In the genomic region with DNA sequence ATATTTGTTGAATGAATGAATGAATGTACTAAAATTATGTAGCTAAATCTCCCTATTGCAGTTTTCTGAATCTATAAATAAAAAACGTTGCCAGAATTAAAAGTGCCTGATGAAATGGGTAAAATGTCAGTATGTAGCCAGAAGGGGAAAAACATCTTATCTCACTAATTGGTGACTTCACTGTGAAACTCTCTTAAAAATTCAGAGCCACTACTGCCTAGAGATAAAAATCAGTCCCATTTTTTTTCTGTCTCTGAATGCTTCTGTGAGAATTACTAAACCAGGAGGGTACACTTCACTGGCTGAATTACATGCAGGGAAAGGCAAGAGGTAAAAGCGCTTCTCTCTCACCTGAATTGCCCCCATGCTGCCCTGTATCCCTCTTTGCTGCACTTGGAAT, we compare ENCODE assay signal across 22 cellular contexts.
"Had no signal": no experiment of that assay in that cellular context is flagged by ENCODE, and none has a peak within 500 bp of the region (broad histone marks: within the 10 kb centered on the region; RNA-seq: fewer than 3 reads in every experiment).

No MANE protein-coding gene starts in this region.

- FAIRE-seq: colon, endometrium, frontal cortex had no signal

- H3K4me1 Mint-ChIP-seq: naive thymus-derived CD4-positive, alpha-beta T cell; stimulated activated naive CD8-positive, alpha-beta T cell treated with anti-CD3 and anti-CD28 coated beads, Interleukin-15, amount 100 ng/mL, for 72 hours had no signal

- H3K36me3 Mint-ChIP-seq: activated naive CD8-positive, alpha-beta T cell; naive thymus-derived CD4-positive, alpha-beta T cell; neural progenitor cell had no signal

- ATAC-seq: body of pancreas; left lung; naive thymus-derived CD4-positive, alpha-beta T cell; stimulated activated naive CD8-positive, alpha-beta T cell treated with anti-CD3 and anti-CD28 coated beads, Interleukin-15, amount 100 ng/mL, for 72 hours had no signal

- H3K4me2 ChIP-seq: neural progenitor cell had no signal

- H3K9ac ChIP-seq: neural progenitor cell had no signal

- H3K4me1 ChIP-seq: body of pancreas, left lung, right atrium auricular region, suprapubic skin, transverse colon had no signal

- H3K27ac ChIP-seq: body of pancreas, left lung, neural progenitor cell, right atrium auricular region, suprapubic skin, transverse colon, WERI-Rb-1 had no signal

- DNase-seq: activated CD4-positive, alpha-beta T cell treated with anti-CD3 and anti-CD28 coated beads, Interleukin-2, amount 50 U/mL, for 4 hours; activated gamma-delta T cell treated with Interleukin-2 at 50 U/mL for 16 hours; amygdala; body of pancreas; caudate nucleus; erythroblast; left lung; naive thymus-derived CD4-positive, alpha-beta T cell; stimulated activated CD4-positive, alpha-beta T cell treated with anti-CD3 and anti-CD28 coated beads, Interleukin-2, amount 100 ng/mL, for 24 hours; stimulated activated naive CD8-positive, alpha-beta T cell treated with anti-CD3 and anti-CD28 coated beads, Interleukin-15, amount 100 ng/mL, for 72 hours; T-helper 2 cell; transverse colon; WERI-Rb-1 had no signal

- H3K4me3 ChIP-seq: body of pancreas, left lung, neural progenitor cell, right atrium auricular region, suprapubic skin, transverse colon had no signal

- H2AFZ ChIP-seq: neural progenitor cell had no signal

- H3K9me3 ChIP-seq: body of pancreas, left lung, right atrium auricular region, suprapubic skin, transverse colon had no signal

- H3K27me3 ChIP-seq: body of pancreas, left lung, neural progenitor cell, right atrium auricular region, suprapubic skin, transverse colon had no signal

- H3K36me3 ChIP-seq: left lung, neural progenitor cell, right atrium auricular region, suprapubic skin, transverse colon, WERI-Rb-1 had no signal

- H3K27ac Mint-ChIP-seq: activated naive CD8-positive, alpha-beta T cell; activated T-helper 1 cell treated with anti-CD3 and anti-CD28 coated beads, Interleukin-12 subunit alpha, Interleukin-12 subunit beta, Interleukin-2, Interleukin-4 antibody, amounts not matched to agents 30 ng/mL and 10 ng/mL and 1 ng/mL, durations not matched to agents 14 hours and 24 hours and 36 hours; naive thymus-derived CD4-positive, alpha-beta T cell; neural progenitor cell; progenitor cell of endocrine pancreas; stimulated activated naive CD8-positive, alpha-beta T cell treated with anti-CD3 and anti-CD28 coated beads, Interleukin-15, amount 100 ng/mL, for 72 hours had no signal

- H3K4me3 Mint-ChIP-seq: activated naive CD8-positive, alpha-beta T cell; activated T-helper 1 cell treated with anti-CD3 and anti-CD28 coated beads, Interleukin-12 subunit alpha, Interleukin-12 subunit beta, Interleukin-2, Interleukin-4 antibody, amounts not matched to agents 30 ng/mL and 10 ng/mL and 1 ng/mL, durations not matched to agents 14 hours and 24 hours and 36 hours; naive thymus-derived CD4-positive, alpha-beta T cell; neural progenitor cell; stimulated activated naive CD8-positive, alpha-beta T cell treated with anti-CD3 and anti-CD28 coated beads, Interleukin-15, amount 100 ng/mL, for 72 hours had no signal

- H3K9me3 Mint-ChIP-seq: activated T-helper 1 cell treated with anti-CD3 and anti-CD28 coated beads, Interleukin-12 subunit alpha, Interleukin-12 subunit beta, Interleukin-2, Interleukin-4 antibody, amounts not matched to agents 30 ng/mL and 10 ng/mL and 1 ng/mL, durations not matched to agents 14 hours and 24 hours and 36 hours; stimulated activated naive CD8-positive, alpha-beta T cell treated with anti-CD3 and anti-CD28 coated beads, Interleukin-15, amount 100 ng/mL, for 72 hours had no signal
